Comparison of ENCODE assay signal across 22 cellular contexts in the genomic region with DNA sequence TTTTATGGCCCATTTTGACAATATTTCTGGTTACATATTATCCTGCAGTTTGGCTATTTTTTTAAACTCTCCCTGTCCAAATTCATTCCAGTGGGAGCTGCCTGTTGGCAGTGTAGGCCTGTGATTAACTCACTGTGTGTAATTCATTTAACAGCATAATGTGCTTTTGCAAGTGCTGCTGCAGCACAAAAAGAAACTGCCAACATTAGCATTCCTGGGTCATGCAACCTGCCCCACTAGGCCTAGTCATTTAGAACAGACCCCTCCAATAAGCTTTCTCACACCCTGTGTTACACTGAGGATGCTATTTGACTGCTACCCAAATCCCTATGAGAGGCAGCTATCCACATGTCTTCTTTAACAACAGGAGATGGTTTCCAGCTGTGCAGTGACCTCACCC.
A peak's percentile ranks its signal among the peaks of the same experiment; 100 is the strongest.
DNase-seq lines count a peak whose midpoint lies in the region; ATAC-seq and TF ChIP-seq lines count a peak whose summit lies in the region.
"Had no signal": no experiment of that assay in that cellular context is flagged by ENCODE, and none has a peak within 500 bp of the region (broad histone marks: within the 10 kb centered on the region; RNA-seq: fewer than 3 reads in every experiment).

No MANE protein-coding gene starts in this region.

- DNase-seq in G401 (ENCODE audit: low spot score) (peak; percentile 18), NCI-H146 (lab: John Stamatoyannopoulos, UW) (peak; percentile 15), heart right ventricle (peak in 1 of 2 donors; percentile 21), neuronal stem cell (ENCODE audit: low spot score) (peak; percentile 5), D341Med (ENCODE audit: low spot score) (no peak), lower lobe of right lung (no peak), natural killer cell (no peak)
- DNase-seq: activated CD4-positive, alpha-beta T cell treated with anti-CD3 and anti-CD28 coated beads, Interleukin-2, amount 50 U/mL, for 1 hour; activated CD8-positive, alpha-beta memory T cell treated with anti-CD3 and anti-CD28 coated beads, Interleukin-2, amount 10 ng/mL, durations not matched to agents 7 days and 5 days; activated naive CD4-positive, alpha-beta T cell treated with anti-CD3 and anti-CD28 coated beads for 36 hours; activated T-cell treated with anti-CD3 and anti-CD28 coated beads, Interleukin-2, amount 50 U/mL, for 72 hours; HFFc6; IMR-90; naive thymus-derived CD4-positive, alpha-beta T cell; NCI-H1092 treated with DMSO at 0.1 percent for 48 hours; NCI-H2171 treated with DMSO at 0.1 percent for 48 hours; NCI-H774; right lobe of liver; stimulated activated naive CD4-positive, alpha-beta T cell treated with Interleukin-2 at 50 U/mL for 16 hours; WERI-Rb-1 had no signal

- H3K4me2 ChIP-seq in neuronal stem cell (ENCODE audit: insufficient read depth, low read length, poor library complexity, severe bottlenecking) = no peak overlapping the region

- peaks cover 0 to 17% (median 0%) of the 10 kb centered on the region in 9 donors for H3K4me1 ChIP-seq in heart right ventricle
- H3K4me1 ChIP-seq in neuronal stem cell (ENCODE audit: control insufficient read depth in 2 of 2, insufficient read depth in 1 of 2, low read depth in 1 of 2, low read length in 2 of 2) = peaks cover 0 to 2% of the 10 kb centered on the region in 2 donors
- H3K4me1 ChIP-seq in lower lobe of right lung = no peaks in the 10 kb centered on the region
- H3K4me1 ChIP-seq: right lobe of liver had no signal

- no peaks in the 10 kb centered on the region for H3K36me3 ChIP-seq in heart right ventricle
- H3K36me3 ChIP-seq in neuronal stem cell (replicated peaks in 1 of 2; ENCODE audit: control insufficient read depth in 2 of 2, insufficient read depth in 2 of 2, low read length in 2 of 2) = no peaks in the 10 kb centered on the region
- H3K36me3 ChIP-seq in lower lobe of right lung = no peaks in the 10 kb centered on the region
- H3K36me3 ChIP-seq: ovary, right lobe of liver, WERI-Rb-1 had no signal

- H3K36me3 Mint-ChIP-seq in natural killer cell = no peaks in the 10 kb centered on the region
- H3K36me3 Mint-ChIP-seq: activated CD8-positive, alpha-beta memory T cell treated with anti-CD3 and anti-CD28 coated beads, Interleukin-2, amount 10 ng/mL, durations not matched to agents 7 days and 5 days; CD14-positive monocyte had no signal

- H4K91ac ChIP-seq in neuronal stem cell (ENCODE audit: low read depth, low read length, poor library complexity) = no peak overlapping the region

- H2BK120ac ChIP-seq in neuronal stem cell (ENCODE audit: low read depth, low read length) = no peak overlapping the region

- H2BK5ac ChIP-seq in neuronal stem cell (ENCODE audit: low read length) = no peak overlapping the region

- H3K27ac ChIP-seq in heart right ventricle (no peak overlapping the region), neuronal stem cell (replicated peaks; ENCODE audit: low read length) (peak overlapping the region; percentile 12), lower lobe of right lung (no peak overlapping the region)
- H3K27ac ChIP-seq: ovary, right lobe of liver, WERI-Rb-1 had no signal

- H3K4me1 Mint-ChIP-seq in natural killer cell = no peaks in the 10 kb centered on the region
- H3K4me1 Mint-ChIP-seq: activated CD8-positive, alpha-beta memory T cell treated with anti-CD3 and anti-CD28 coated beads, Interleukin-2, amount 10 ng/mL, durations not matched to agents 7 days and 5 days; CD14-positive monocyte; naive thymus-derived CD4-positive, alpha-beta T cell had no signal

- no peaks in the 10 kb centered on the region for H3K27me3 Mint-ChIP-seq in natural killer cell (ENCODE audit: low read depth in 2 of 2)
- H3K27me3 Mint-ChIP-seq: activated CD8-positive, alpha-beta memory T cell treated with anti-CD3 and anti-CD28 coated beads, Interleukin-2, amount 10 ng/mL, durations not matched to agents 7 days and 5 days had no signal

- H3K9me3 Mint-ChIP-seq in natural killer cell = peaks cover 2 to 3% of the 10 kb centered on the region in 2 donors
- H3K9me3 Mint-ChIP-seq: HFFc6 had no signal

- H2AFZ ChIP-seq in neuronal stem cell (ENCODE audit: low read length) = no peak overlapping the region

- no peak overlapping the region for H2BK12ac ChIP-seq in neuronal stem cell (ENCODE audit: low read length)

- ATAC-seq in heart right ventricle (peak in 7 of 8 donors; percentile 69 to 90 (median 78)), lower lobe of right lung (no peak), natural killer cell (no peak)
- ATAC-seq: activated CD8-positive, alpha-beta memory T cell treated with anti-CD3 and anti-CD28 coated beads, Interleukin-2, amount 10 ng/mL, durations not matched to agents 7 days and 5 days; activated T-cell treated with anti-CD3 and anti-CD28 coated beads, Interleukin-2, amount 50 U/mL, for 72 hours; naive thymus-derived CD4-positive, alpha-beta T cell; right lobe of liver had no signal

- H3K4ac ChIP-seq in neuronal stem cell (ENCODE audit: low read length) = no peak overlapping the region

- H3K18ac ChIP-seq in neuronal stem cell (ENCODE audit: low read length) = no peak overlapping the region

- no peak overlapping the region for H3K9ac ChIP-seq in neuronal stem cell (ENCODE audit: low read depth, low read length, poor library complexity)

- in situ Hi-C loops in G401 (cut with HindIII; ENCODE audit: low sequenced_read_pairs) = no loop called here

- no peak overlapping the region for H2AK5ac ChIP-seq in neuronal stem cell (ENCODE audit: low read depth, low read length)

- TF ChIP-seq CTCF in heart right ventricle (IDR thresholded peaks at IDR 0.05) (no peak), lower lobe of right lung (IDR thresholded peaks at IDR 0.05) (no peak), natural killer cell (IDR thresholded peaks at IDR 0.05) (no peak)

- H3K9me3 ChIP-seq in heart right ventricle = peaks cover 0 to 6% (median 0%) of the 10 kb centered on the region in 11 donors
- peaks cover 0 to 5% of the 10 kb centered on the region in 2 donors for H3K9me3 ChIP-seq in neuronal stem cell (replicated peaks in 1 of 2; ENCODE audit: control insufficient read depth in 2 of 2, insufficient read depth in 1 of 2, low read depth in 1 of 2, low read length in 2 of 2)
- no peaks in the 10 kb centered on the region for H3K9me3 ChIP-seq in lower lobe of right lung
- H3K9me3 ChIP-seq: ovary, right lobe of liver had no signal

- no peak overlapping the region for H3K27ac Mint-ChIP-seq in natural killer cell
- H3K27ac Mint-ChIP-seq: activated CD8-positive, alpha-beta memory T cell treated with anti-CD3 and anti-CD28 coated beads, Interleukin-2, amount 10 ng/mL, durations not matched to agents 7 days and 5 days; activated naive CD4-positive, alpha-beta T cell treated with anti-CD3 and anti-CD28 coated beads for 36 hours; activated T-cell treated with anti-CD3 and anti-CD28 coated beads, Interleukin-2, amount 50 U/mL, for 72 hours; CD14-positive monocyte; HFFc6 had no signal

- H3K27me3 ChIP-seq in heart right ventricle = no peaks in the 10 kb centered on the region
- no peaks in the 10 kb centered on the region for H3K27me3 ChIP-seq in neuronal stem cell (ENCODE audit: control insufficient read depth in 3 of 3, insufficient read depth in 3 of 3, low read depth in 1 of 3, low read length in 3 of 3)
- H3K27me3 ChIP-seq in lower lobe of right lung (ENCODE audit: low read depth) = no peaks in the 10 kb centered on the region
- H3K27me3 ChIP-seq: ovary, right lobe of liver had no signal

- no peak overlapping the region for H3K4me3 Mint-ChIP-seq in natural killer cell
- H3K4me3 Mint-ChIP-seq: activated CD8-positive, alpha-beta memory T cell treated with anti-CD3 and anti-CD28 coated beads, Interleukin-2, amount 10 ng/mL, durations not matched to agents 7 days and 5 days; activated naive CD4-positive, alpha-beta T cell treated with anti-CD3 and anti-CD28 coated beads for 36 hours; activated T-cell treated with anti-CD3 and anti-CD28 coated beads, Interleukin-2, amount 50 U/mL, for 72 hours; CD14-positive monocyte; HFFc6; naive thymus-derived CD4-positive, alpha-beta T cell had no signal

- no peak overlapping the region for H3K14ac ChIP-seq in neuronal stem cell (ENCODE audit: low read length)

- no peak overlapping the region for H3K4me3 ChIP-seq in heart right ventricle
- no peak overlapping the region for H3K4me3 ChIP-seq in neuronal stem cell (ENCODE audit: low read length in 2 of 2)
- H3K4me3 ChIP-seq in lower lobe of right lung = no peak overlapping the region
- H3K4me3 ChIP-seq: ovary, right lobe of liver had no signal

- intact Hi-C loops in heart right ventricle (cut with DNase I) (loop anchor here in 2 of 10 donors (10.0 kb wide), 2 partner anchors 387 to 777 kb away; no protein-coding TSS in a partner anchor), lower lobe of right lung (cut with DNase I) (no loop called here), natural killer cell (cut with micrococcal nuclease) (no loop called here)

- no peak overlapping the region for H2BK15ac ChIP-seq in neuronal stem cell (ENCODE audit: low read length)

- no peak overlapping the region for H3K23ac ChIP-seq in neuronal stem cell (ENCODE audit: low read depth, low read length, poor library complexity)

- H4K8ac ChIP-seq in neuronal stem cell (ENCODE audit: low read depth, low read length) = no peak overlapping the region

- H3K79me1 ChIP-seq in neuronal stem cell (ENCODE audit: low read depth, low read length) = no peaks in the 10 kb centered on the region

Comparison
In these comparisons a context has a peak if more than half of its experiments do, and no peak if none do; other contexts are left out.
1. DNase-seq: peak in G401 (single experiment), NCI-H146 (single experiment) and neuronal stem cell (single experiment); none in D341Med (single experiment), lower lobe of right lung (single experiment) and natural killer cell (single experiment).
2. ATAC-seq: peak in heart right ventricle (7 of 8); none in lower lobe of right lung (0 of 2) and natural killer cell (0 of 3).